27 cellular contexts compared by ENCODE assay signal in the genomic region with DNA sequence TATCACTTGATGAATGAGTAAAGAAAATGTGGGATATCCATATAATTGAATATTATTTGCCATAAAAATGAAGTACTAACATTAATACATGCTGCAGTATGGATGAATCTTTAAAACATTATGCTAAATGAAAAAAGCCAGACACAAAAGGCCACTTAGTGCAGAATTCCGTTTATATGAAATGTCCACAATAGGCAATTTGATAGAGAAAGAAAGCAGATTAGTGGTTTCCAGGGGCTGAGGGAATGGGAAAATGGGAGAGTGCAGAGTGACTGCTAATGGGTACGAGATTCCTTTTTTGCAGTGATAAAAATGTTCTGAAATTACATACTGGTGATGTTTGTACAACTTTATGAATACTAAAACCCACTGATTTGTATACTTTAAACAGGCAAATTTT.
"Had no signal": no experiment of that assay in that cellular context is flagged by ENCODE, and none has a peak within 500 bp of the region (broad histone marks: within the 10 kb centered on the region; RNA-seq: fewer than 3 reads in every experiment).

No MANE protein-coding gene starts in this region.

- ATAC-seq: esophagus mucosa; gastrocnemius medialis; heart right ventricle; left cardiac atrium; left lung; left ventricle myocardium superior; lower lobe of right lung; mucosa of descending colon; naive thymus-derived CD8-positive, alpha-beta T cell had no signal

- H3K27ac Mint-ChIP-seq: dendritic cell treated with granulocyte-macrophage colony-stimulating factor and Interleukin-4, amounts not matched to agents 40 ng/mL and 50 ng/mL, for 4 days; mesothelial cell of epicardium; naive B cell; naive thymus-derived CD8-positive, alpha-beta T cell had no signal

- H3K9me3 ChIP-seq: colonic mucosa, esophagus squamous epithelium, gastrocnemius medialis, heart right ventricle, left lung, lower lobe of right lung, mucosa of descending colon had no signal

- H3K36me3 Mint-ChIP-seq: mesothelial cell of epicardium; naive B cell; naive thymus-derived CD8-positive, alpha-beta T cell had no signal

- H3K27me3 ChIP-seq: colonic mucosa, esophagus squamous epithelium, gastrocnemius medialis, heart right ventricle, left lung had no signal

- FAIRE-seq: islet of Langerhans, keratinocyte had no signal

- H3K27ac ChIP-seq: colonic mucosa, epithelial cell of prostate, esophagus squamous epithelium, gastrocnemius medialis, heart right ventricle, left lung, lower lobe of right lung had no signal

- H3K36me3 ChIP-seq: colonic mucosa, esophagus squamous epithelium, gastrocnemius medialis, heart right ventricle, left lung, lower lobe of right lung had no signal

- H3K9me3 Mint-ChIP-seq: dendritic cell treated with granulocyte-macrophage colony-stimulating factor and Interleukin-4, amounts not matched to agents 40 ng/mL and 50 ng/mL, for 4 days; mesothelial cell of epicardium; naive B cell; naive thymus-derived CD8-positive, alpha-beta T cell had no signal

- DNase-seq: colonic mucosa; cortex of kidney; effector CD4-positive, alpha-beta T cell; effector memory CD4-positive, alpha-beta T cell; erythroblast; esophagus squamous epithelium; foreskin fibroblast; foreskin melanocyte; gastrocnemius medialis; glutamatergic neuron; head of caudate nucleus; heart right ventricle; hippocampal formation; left cardiac atrium; left lung; left ventricle myocardium superior; lower lobe of right lung; mesenchymal stem cell; mucosa of descending colon; naive B cell; naive thymus-derived CD8-positive, alpha-beta T cell had no signal

- H3K4me3 Mint-ChIP-seq: dendritic cell treated with granulocyte-macrophage colony-stimulating factor and Interleukin-4, amounts not matched to agents 40 ng/mL and 50 ng/mL, for 4 days; mesothelial cell of epicardium; naive B cell; naive thymus-derived CD8-positive, alpha-beta T cell had no signal

- H3K4me1 Mint-ChIP-seq: mesothelial cell of epicardium had no signal

- H3K4me3 ChIP-seq: colonic mucosa, esophagus squamous epithelium, gastrocnemius medialis, heart right ventricle, left lung, lower lobe of right lung, mucosa of descending colon had no signal

- H3K4me1 ChIP-seq: colonic mucosa, esophagus squamous epithelium, gastrocnemius medialis, left lung, lower lobe of right lung had no signal
